ENCODE assay signal across 8 cellular contexts in genomic region chr10:15209827-15210509, GRCh38. TPM values are rescaled to one million over a fixed set of nuclear protein-coding genes. Genes with fewer than 3 reads are reported as not detected.
DNase-seq lines count a peak whose midpoint lies in the region; ATAC-seq and TF ChIP-seq lines count a peak whose summit lies in the region.

No MANE protein-coding gene starts in this region.

- intact Hi-C loops in stomach (cut with DNase I; ENCODE audit: low total_unique reads) = loop anchor here (5.0 kb wide), 1 partner anchor 162 kb away; the partner anchor contains the start of gene FAM171A1

- H3K4me3 ChIP-seq in AG10803 (ENCODE audit: low read length) (no peak overlapping the region), fibroblast of mammary gland (ENCODE audit: control insufficient read depth, low read depth, low read length) (no peak overlapping the region), neural cell (ENCODE audit: low read length) (no peak overlapping the region), stomach (no peak overlapping the region)

- no peak for TF ChIP-seq POLR2A in stomach (IDR thresholded peaks at IDR 0.05)

- DNase-seq in AG10803 (ENCODE audit: low read depth) (peak; percentile 70), HK-2 (ENCODE audit: unreplicated experiment) (peak; percentile 29), OCI-M2 (lab: John Stamatoyannopoulos, UW; ENCODE audit: unreplicated experiment) (peak; percentile 6), fibroblast of mammary gland (ENCODE audit: low read depth) (peak; percentile 82), stomach (peak; percentile 87)
- DNase-seq in activated T-cell treated with anti-CD3 and anti-CD28 coated beads, Interleukin-2, amount 50 U/mL, for 4 hours = peak; percentile 82

- 19 to 24% (median 22%) methylated on average over 14 of the region's 14 CpGs for WGBS in stomach, 5 donors

- peak; percentile 81 for ATAC-seq in GM18907 (IDR thresholded peaks at IDR 0.05; ENCODE audit: unreplicated experiment)
- peak; percentile 69 to 76 for ATAC-seq in activated T-cell treated with anti-CD3 and anti-CD28 coated beads, Interleukin-2, amount 50 U/mL, for 4 hours

- H3K9me3 Mint-ChIP-seq in activated T-cell treated with anti-CD3 and anti-CD28 coated beads, Interleukin-2, amount 50 U/mL, for 4 hours = no peaks in the 10 kb centered on the region

- H3K9me3 ChIP-seq in neural cell (ENCODE audit: low read length) (no peaks in the 10 kb centered on the region), stomach (no peaks in the 10 kb centered on the region)

- H3K4me1 Mint-ChIP-seq in activated T-cell treated with anti-CD3 and anti-CD28 coated beads, Interleukin-2, amount 50 U/mL, for 4 hours (ENCODE audit: low read depth) = peaks cover 53% of the 10 kb centered on the region

- no peak for TF ChIP-seq EP300 in neural cell (conservative IDR thresholded peaks at IDR 0.05; ENCODE audit: poor library complexity, severe bottlenecking)
- no peak for TF ChIP-seq EP300 in stomach (IDR thresholded peaks at IDR 0.05)

- H3K36me3 ChIP-seq in neural cell (ENCODE audit: insufficient read depth, low read length) (peaks cover 10% of the 10 kb centered on the region), stomach (peaks cover 0 to 34% (median 27%) of the 10 kb centered on the region in 4 donors)

- peaks cover 18% of the 10 kb centered on the region for H3K36me3 Mint-ChIP-seq in activated T-cell treated with anti-CD3 and anti-CD28 coated beads, Interleukin-2, amount 50 U/mL, for 4 hours (ENCODE audit: insufficient read depth)

- peak; percentile 91 for TF ChIP-seq CTCF in AG10803 (conservative IDR thresholded peaks at IDR 0.05; ENCODE audit: low read length)
- TF ChIP-seq CTCF in fibroblast of mammary gland (conservative IDR thresholded peaks at IDR 0.05; ENCODE audit: control insufficient read depth, insufficient read depth, low read depth, low read length) = peak; percentile 94
- TF ChIP-seq CTCF in neural cell (IDR thresholded peaks at IDR 0.05; ENCODE audit: poor library complexity, severe bottlenecking) = peak; percentile 68
- TF ChIP-seq CTCF in stomach (IDR thresholded peaks at IDR 0.05) = peak in 5 of 7 experiments; percentile 58 to 89 (median 81)

- H3K4me1 ChIP-seq in stomach = peaks cover 0 to 11% (median 9%) of the 10 kb centered on the region in 4 donors

- H3K9me2 ChIP-seq in neural cell (ENCODE audit: insufficient read depth, low read length) = no peaks in the 10 kb centered on the region

- H4K20me1 ChIP-seq in neural cell (ENCODE audit: insufficient read depth) = no peaks in the 10 kb centered on the region

- no peak overlapping the region for H2AFZ ChIP-seq in neural cell (ENCODE audit: low read depth, low read length)

- TF ChIP-seq RAD21 in neural cell (conservative IDR thresholded peaks at IDR 0.05) = peak; percentile 59

- H3K9ac ChIP-seq in neural cell (ENCODE audit: low read length) = no peak overlapping the region

- peak overlapping the region; percentile 35 for H3K4me3 Mint-ChIP-seq in activated T-cell treated with anti-CD3 and anti-CD28 coated beads, Interleukin-2, amount 50 U/mL, for 4 hours

- no peaks in the 10 kb centered on the region for H3F3A ChIP-seq in neural cell (ENCODE audit: insufficient read depth, low read length, poor library complexity, severe bottlenecking)

- H3K27ac ChIP-seq in neural cell (ENCODE audit: low read length) = no peak overlapping the region
- no peak overlapping the region for H3K27ac ChIP-seq in stomach

- no peaks in the 10 kb centered on the region for H3K27me3 Mint-ChIP-seq in activated T-cell treated with anti-CD3 and anti-CD28 coated beads, Interleukin-2, amount 50 U/mL, for 4 hours (ENCODE audit: low read depth)

- H3K27me3 ChIP-seq in neural cell (ENCODE audit: insufficient read depth, low read depth, low read length) (no peaks in the 10 kb centered on the region), stomach (no peaks in the 10 kb centered on the region)

- peaks cover 3% of the 10 kb centered on the region for H3K79me2 ChIP-seq in neural cell (replicated peaks; ENCODE audit: insufficient read depth, low read length)

- no peak overlapping the region for H3K4me2 ChIP-seq in neural cell (ENCODE audit: low read length)

TF ChIP-seq in neural cell, 6 proteins besides CTCF, POLR2A, EP300 and RAD21:
- peak; percentile 61 for TF ChIP-seq SMC3 (conservative IDR thresholded peaks at IDR 0.05; ENCODE audit: poor library complexity)
- TF ChIP-seq POLR2AphosphoS5 (IDR thresholded peaks at IDR 0.05) = no peak
- TF ChIP-seq TAF1 (IDR thresholded peaks at IDR 0.05; ENCODE audit: low read depth) = no peak

RNA-seq across cellular contexts. Expression of gene NMT2, which starts 41.5 kb away (rescaled TPM):
- total RNA-seq in activated T-cell treated with anti-CD3 and anti-CD28 coated beads, Interleukin-2, amount 50 U/mL, for 4 hours = 1 to 10 TPM; 6.9 to 7.6 (median 6.9) TPM
- polyA plus RNA-seq in neural cell (17.7 and 24.6 TPM in 2 replicates), stomach (1 to 10 TPM; 5.5 to 7.6 (median 6.9) TPM)
- polyA minus RNA-seq in neural cell = 29.5 and 31.0 TPM in 2 replicates
- total RNA-seq in stomach = 100 to 1,000 TPM in 1 of 5 donors, 10 to 100 TPM in 3, 1 to 10 TPM in 1; 6.1 to 107 (median 12.9) TPM

Comparison
In these comparisons a context has a peak if more than half of its experiments do, and no peak if none do; other contexts are left out.
1. DNase-seq: peak in every context shown above with its lines; median percentile 87 in stomach; 82 in activated T-cell treated with anti-CD3 and anti-CD28 coated beads, Interleukin-2, amount 50 U/mL, for 4 hours; 82 in fibroblast of mammary gland; 70 in AG10803; 29 in HK-2; 6 in OCI-M2.